1 cellular context compared by ENCODE assay signal in genomic region chr3:149809694-149810093, GRCh38.
TF ChIP-seq lines count a peak whose summit lies in the region.

No MANE protein-coding gene starts in this region.

TF ChIP-seq in HEK293, 187 proteins besides CTCF, POLR2A, EP300 and RAD21 (continued from another document):
- no peak for TF ChIP-seq ZBTB44 (tag by site-specific recombination; IDR thresholded peaks at IDR 0.05)
- TF ChIP-seq PRDM6 (tag by site-specific recombination; IDR thresholded peaks at IDR 0.05) = peak; percentile 57
- no peak for TF ChIP-seq ZNF692 (tag by site-specific recombination; IDR thresholded peaks at IDR 0.05)
